In genomic region chr12:95994476-95994875, GRCh38 we compare ENCODE assay signal across 20 cellular contexts. TPM values are rescaled to one million over a fixed set of nuclear protein-coding genes. Genes with fewer than 3 reads are reported as not detected.
DNase-seq lines count a peak whose midpoint lies in the region; ATAC-seq, FAIRE-seq and TF ChIP-seq lines count a peak whose summit lies in the region.
"Had no signal": no experiment of that assay in that cellular context is flagged by ENCODE, and none has a peak within 500 bp of the region (broad histone marks: within the 10 kb centered on the region; RNA-seq: fewer than 3 reads in every experiment).

No MANE protein-coding gene starts in this region.

- no peak overlapping the region for H3K23ac ChIP-seq in mesenchymal stem cell (ENCODE audit: low read length in 2 of 2)

- in situ Hi-C loops in HepG2 (cut with HindIII; ENCODE audit: extremely low pct_ligation_motif_present, low pct_unique_long_range_greater_than_20kb) (loop anchor here (25.0 kb wide), 1 partner anchor 407 kb away; no protein-coding TSS in a partner anchor), GM13977 (cut with MboI; ENCODE audit: low pct_unique_long_range_greater_than_20kb, low sequenced_read_pairs, unreplicated experiment) (no loop called here)

- no peak overlapping the region for H2BK120ac ChIP-seq in mesenchymal stem cell (ENCODE audit: low read depth, low read length)

- DNase-seq in H4 (ENCODE audit: low spot score) (peak; percentile 27), amniotic epithelial cell (ENCODE audit: low read depth) (peak; percentile 12), HepG2 (ENCODE audit: low spot score) (no peak), GM13977 (ENCODE audit: low spot score) (no peak), SK-N-SH (no peak), mesenchymal stem cell (no peak), glomerular visceral epithelial cell (ENCODE audit: extremely low spot score) (no peak)
- DNase-seq: CD4-positive, CD25-positive, alpha-beta regulatory T cell; DMS 273 treated with DMSO at 0.1 percent for 48 hours; EL; HCEC 1CT; HFFc6 had no signal

- ATAC-seq in HepG2 = no peak
- ATAC-seq: A549, K562 had no signal

- TF ChIP-seq EP300 in HepG2 (IDR thresholded peaks at IDR 0.05; ENCODE audit: low read depth in 2 of 2, low read length in 2 of 2) (no peak), HepG2 (CRISPR knock-in tag; IDR thresholded peaks at IDR 0.05; ENCODE audit: borderline replicate concordance) (no peak), SK-N-SH (IDR thresholded peaks at IDR 0.05; ENCODE audit: borderline replicate concordance in 1 of 2, low read depth in 1 of 2, low read length in 1 of 2) (no peak)

- H3K9me3 ChIP-seq in HepG2 (ENCODE audit: low read length) = no peaks in the 10 kb centered on the region
- H3K9me3 ChIP-seq in SK-N-SH = no peaks in the 10 kb centered on the region
- no peaks in the 10 kb centered on the region for H3K9me3 ChIP-seq in mesenchymal stem cell (ENCODE audit: control insufficient read depth, low read length)
- H3K9me3 ChIP-seq: A549 had no signal

- H3K18ac ChIP-seq in mesenchymal stem cell (ENCODE audit: low read depth in 1 of 2, low read length in 2 of 2) = no peak overlapping the region

- no peak overlapping the region for H2BK15ac ChIP-seq in mesenchymal stem cell (ENCODE audit: low read depth, poor library complexity, severe bottlenecking)

- H3K14ac ChIP-seq in mesenchymal stem cell (ENCODE audit: low read length in 2 of 2) = no peak overlapping the region

- H3K4me1 ChIP-seq in HepG2 (ENCODE audit: insufficient read depth, low read length) = peaks cover 54% of the 10 kb centered on the region
- peaks cover 0 to 8% of the 10 kb centered on the region in 2 experiments; a peak in 2 of 4 replicates for H3K4me1 ChIP-seq in SK-N-SH (ENCODE audit: control insufficient read depth in 1 of 2, insufficient read depth in 2 of 2, low read depth in 1 of 2, low read length in 1 of 2)
- H3K4me1 ChIP-seq in mesenchymal stem cell (ENCODE audit: control insufficient read depth, insufficient read depth, low read depth, low read length) = no peaks in the 10 kb centered on the region

- no peak overlapping the region for H3K4ac ChIP-seq in mesenchymal stem cell (ENCODE audit: low read depth in 1 of 2, low read length in 2 of 2)

- no peak overlapping the region for H3K27ac ChIP-seq in HepG2 (ENCODE audit: extremely low read length, insufficient read depth, low read length)
- H3K27ac ChIP-seq in SK-N-SH (ENCODE audit: low read depth in 2 of 2, low read length in 1 of 2) = no peak overlapping the region
- H3K27ac ChIP-seq in mesenchymal stem cell (ENCODE audit: low read length, poor library complexity, severe bottlenecking) = no peak overlapping the region
- H3K27ac ChIP-seq: A549, HL-60 had no signal

- H3K36me3 ChIP-seq in HepG2 (replicated peaks in 1 of 2; ENCODE audit: control insufficient read depth in 1 of 2, insufficient read depth in 2 of 2, low read length in 2 of 2) (no peaks in the 10 kb centered on the region; a peak in 1 of 5 replicates), SK-N-SH (replicated peaks in 1 of 2; ENCODE audit: control insufficient read depth in 1 of 2, insufficient read depth in 2 of 2, low read length in 1 of 2) (no peaks in the 10 kb centered on the region), mesenchymal stem cell (ENCODE audit: control insufficient read depth in 1 of 2, insufficient read depth in 2 of 2, low read depth in 1 of 2, low read length in 2 of 2) (peaks cover 0 to 9% of the 10 kb centered on the region in 2 experiments)

- intact Hi-C loops in HepG2 (cut with micrococcal nuclease; ENCODE audit: unreplicated experiment) = no loop called here

- no peak overlapping the region for H2BK12ac ChIP-seq in mesenchymal stem cell (ENCODE audit: low read length in 2 of 2)

- H3K9me2 ChIP-seq in SK-N-SH = no peaks in the 10 kb centered on the region

- H3K4me2 ChIP-seq in HepG2 (ENCODE audit: low read depth, low read length) (peak overlapping the region; percentile 72; the same call in 1 of the 2 replicates), SK-N-SH (no peak overlapping the region), mesenchymal stem cell (ENCODE audit: low read length, poor library complexity, severe bottlenecking) (no peak overlapping the region)
- H3K4me2 ChIP-seq: A549 had no signal

- TF ChIP-seq CTCF in HepG2 (CRISPR knock-in tag; IDR thresholded peaks at IDR 0.05) (no peak), GM13977 (IDR thresholded peaks at IDR 0.05; ENCODE audit: extremely low read depth, insufficient read depth, missing control alignments) (no peak), SK-N-SH (IDR thresholded peaks at IDR 0.05) (no peak)

- H4K8ac ChIP-seq in mesenchymal stem cell (ENCODE audit: low read length) = no peak overlapping the region

- H4K91ac ChIP-seq in mesenchymal stem cell (ENCODE audit: low read length) = no peak overlapping the region

- WGBS in HepG2 (ENCODE audit: low lambda C conversion rate) = 89% methylated on average over 4 of the region's 5 CpGs
- WGBS in SK-N-SH (ENCODE audit: low lambda C conversion rate) = 73% methylated on average over 5 of the region's 5 CpGs
- WGBS in mesenchymal stem cell = 97% methylated on average over 4 of the region's 5 CpGs

- H3F3A ChIP-seq in SK-N-SH (replicated peaks; ENCODE audit: insufficient read depth) = no peaks in the 10 kb centered on the region

- no peaks in the 10 kb centered on the region for H3K79me1 ChIP-seq in mesenchymal stem cell (replicated peaks; ENCODE audit: low read length, poor library complexity, severe bottlenecking)

- TF ChIP-seq POLR2A in HepG2 (IDR thresholded peaks at IDR 0.05; ENCODE audit: insufficient read depth in 1 of 2, low read depth in 2 of 2, low read length in 2 of 2) = no peak

- H2AK5ac ChIP-seq in mesenchymal stem cell (ENCODE audit: low read length, severe bottlenecking) = no peak overlapping the region

- no peak overlapping the region for H3K9ac ChIP-seq in HepG2 (ENCODE audit: insufficient read depth, low read depth, low read length)
- H3K9ac ChIP-seq in SK-N-SH = no peak overlapping the region
- no peak overlapping the region for H3K9ac ChIP-seq in mesenchymal stem cell (ENCODE audit: low read length)

- no TSS peak for BruUV-seq in HepG2 (replicated peaks; lab: Mats Ljungman, UMichigan)

- TF ChIP-seq RAD21 in HepG2 (CRISPR knock-in tag; IDR thresholded peaks at IDR 0.05) = no peak
- no peak for TF ChIP-seq RAD21 in SK-N-SH (IDR thresholded peaks at IDR 0.05; ENCODE audit: low read length)

- H4K20me1 ChIP-seq in HepG2 (ENCODE audit: insufficient read depth, low read length) = no peaks in the 10 kb centered on the region
- no peaks in the 10 kb centered on the region for H4K20me1 ChIP-seq in SK-N-SH (ENCODE audit: insufficient read depth)

- H3K4me3 ChIP-seq in HepG2 (replicated peaks in 1 of 3; ENCODE audit: insufficient read depth in 1 of 3, low read depth in 2 of 3, low read length in 3 of 3) (no peak overlapping the region; a peak in 1 of 6 replicates), SK-N-SH (ENCODE audit: low read depth in 2 of 2, low read length in 1 of 2) (no peak overlapping the region), mesenchymal stem cell (ENCODE audit: insufficient read depth in 1 of 2, low read depth in 1 of 2, low read length in 2 of 2) (no peak overlapping the region)
- H3K4me3 ChIP-seq: A549, K562 had no signal

- no peak overlapping the region for H2AFZ ChIP-seq in HepG2 (ENCODE audit: low read length)
- H2AFZ ChIP-seq in SK-N-SH (ENCODE audit: low read depth) = no peak overlapping the region
- H2AFZ ChIP-seq in mesenchymal stem cell (ENCODE audit: low read depth, low read length) = no peak overlapping the region

- H3K79me2 ChIP-seq in HepG2 (ENCODE audit: insufficient read depth, low read length) (no peaks in the 10 kb centered on the region), SK-N-SH (ENCODE audit: insufficient read depth) (no peaks in the 10 kb centered on the region)

- POLR2A ChIA-PET in HepG2 (lab: Yijun Ruan, JAX) = interaction anchor here (1.1 to 5.2 kb wide), 5 partner anchors 20 to 51 kb away, joined by 3 to 43 read pairs (median 24); partner anchors contain the start of genes AMDHD1 and CCDC38
- POLR2A ChIA-PET in SK-N-SH (lab: Yijun Ruan, JAX) = no interaction called here

- H3K27me3 ChIP-seq in HepG2 (ENCODE audit: control insufficient read depth in 1 of 2, insufficient read depth in 2 of 2, low read length in 2 of 2) (no peaks in the 10 kb centered on the region), SK-N-SH (ENCODE audit: insufficient read depth) (no peaks in the 10 kb centered on the region), mesenchymal stem cell (ENCODE audit: control insufficient read depth in 1 of 2, insufficient read depth in 1 of 2, low read length in 2 of 2) (peaks cover 0 to 20% of the 10 kb centered on the region in 2 experiments)

- FAIRE-seq in HepG2 (lab: Jason Lieb, UNC) = no peak
- FAIRE-seq: A549, G401.6, GM12891, H1, K562 had no signal

- no peak overlapping the region for H2BK5ac ChIP-seq in mesenchymal stem cell (ENCODE audit: low read depth, low read length, poor library complexity, severe bottlenecking)

- CTCF ChIA-PET in HepG2 (lab: Yijun Ruan, JAX; ENCODE audit: low intra/inter-chr PET ratio, low total read pairs) (no interaction called here), SK-N-SH (lab: Yijun Ruan, JAX) (interaction anchor here (1.0 to 8.6 kb wide), 3 partner anchors 16 to 77 kb away, joined by 3 to 154 read pairs (median 5); no protein-coding TSS in a partner anchor)

RNA-seq across cellular contexts. Expression of gene HAL, which starts 1.7 kb away (rescaled TPM):
- 0.14 and 0.27 TPM in 2 replicates for total RNA-seq in H4 (2014; rRNA removed; shearing (Covaris generic))
- total RNA-seq in HepG2 (2016; rRNA removed; fragmentation: Illumina TruSeq; extraction: Trizol) = 0.56 and 0.89 TPM in 2 replicates
- 0.10 and 0.26 TPM in 2 replicates for total RNA-seq in HepG2 (2016; cell fraction: cytosol; rRNA removed; fragmentation: Illumina TruSeq; extraction: Trizol; ENCODE audit: low read depth)
- total RNA-seq in HepG2 (2016; cell fraction: insoluble cytoplasmic fraction; rRNA removed; fragmentation: Illumina TruSeq; extraction: Trizol) = 0.58 and 1.1 TPM in 2 replicates
- total RNA-seq in HepG2 (2016; cell fraction: membrane; rRNA removed; fragmentation: Illumina TruSeq; extraction: Trizol) = 0.22 and 0.59 TPM in 2 replicates
- 1.8 and 2.1 TPM in 2 replicates for total RNA-seq in HepG2 (2016; cell fraction: nucleus; rRNA removed; fragmentation: Illumina TruSeq; extraction: Trizol)
- polyA plus RNA-seq in HepG2 (2011; rRNA removed) = 37.8 and 63.7 TPM in 2 replicates
- 17.0 and 30.5 TPM in 2 replicates for polyA plus RNA-seq in HepG2 (2011; cell fraction: cytosol; rRNA removed)
- polyA plus RNA-seq in HepG2 (2011; cell fraction: nucleus; rRNA removed) = 159 and 187 TPM in 2 replicates
- 38.1 and 88.4 TPM in 2 replicates for polyA plus RNA-seq in HepG2 (2012)
- 0.11 TPM in 2 replicates for polyA plus RNA-seq in HepG2 (2016; cell fraction: cytosol; fragmentation: Illumina TruSeq; extraction: Trizol; ENCODE audit: low read depth)
- polyA plus RNA-seq in HepG2 (2016; cell fraction: insoluble cytoplasmic fraction; fragmentation: Illumina TruSeq; extraction: Trizol; ENCODE audit: low read depth) = 0.50 and 0.67 TPM in 2 replicates
- 0.20 and 0.25 TPM in 2 replicates for polyA plus RNA-seq in HepG2 (2016; cell fraction: membrane; fragmentation: Illumina TruSeq; extraction: Trizol; ENCODE audit: low read depth)
- 1.8 and 2.3 TPM in 2 replicates for polyA plus RNA-seq in HepG2 (2016; cell fraction: nucleus; fragmentation: Illumina TruSeq; extraction: Trizol; ENCODE audit: insufficient read depth, low read depth)
- 3.5 and 84.7 TPM in 2 replicates for polyA minus RNA-seq in HepG2 (2011; rRNA and poly(A)+ RNA removed; ENCODE audit: low replicate concordance)
- polyA minus RNA-seq in HepG2 (2011; cell fraction: cytosol; rRNA and poly(A)+ RNA removed) = 24.7 and 49.8 TPM in 2 replicates
- polyA minus RNA-seq in HepG2 (2011; cell fraction: nucleus; rRNA and poly(A)+ RNA removed) = 65.0 and 124 TPM in 2 replicates
- polyA plus RNA-seq in SK-N-SH (2012; rRNA removed) = 0.08 and 0.10 TPM in 2 replicates
- polyA plus RNA-seq in SK-N-SH (2012; cell fraction: cytosol; rRNA removed) = 0.01 and 0.05 TPM in 2 replicates
- 0.57 and 0.74 TPM in 2 replicates for polyA plus RNA-seq in SK-N-SH (2012; cell fraction: nucleus; rRNA removed)
- polyA plus RNA-seq in mesenchymal stem cell (2013, experiment 1 of 2) = 0.01 TPM
- polyA plus RNA-seq in mesenchymal stem cell (2013, experiment 2 of 2) = 0.05 TPM
- total RNA-seq: HFFc6 had no signal
- polyA plus RNA-seq: CD4-positive, CD25-positive, alpha-beta regulatory T cell had no signal

RNA-seq across cellular contexts. Expression of gene LTA4H, which starts 40.9 kb away (rescaled TPM):
- 67.7 and 85.7 TPM in 2 replicates for total RNA-seq in H4 (2014; rRNA removed; shearing (Covaris generic))
- 90.4 and 114 TPM in 2 replicates for total RNA-seq in HepG2 (2016; rRNA removed; fragmentation: Illumina TruSeq; extraction: Trizol)
- total RNA-seq in HepG2 (2016; cell fraction: cytosol; rRNA removed; fragmentation: Illumina TruSeq; extraction: Trizol; ENCODE audit: low read depth) = 19.9 and 28.2 TPM in 2 replicates
- 86.9 and 108 TPM in 2 replicates for total RNA-seq in HepG2 (2016; cell fraction: insoluble cytoplasmic fraction; rRNA removed; fragmentation: Illumina TruSeq; extraction: Trizol)
- total RNA-seq in HepG2 (2016; cell fraction: membrane; rRNA removed; fragmentation: Illumina TruSeq; extraction: Trizol) = 66.0 and 81.9 TPM in 2 replicates
- total RNA-seq in HepG2 (2016; cell fraction: nucleus; rRNA removed; fragmentation: Illumina TruSeq; extraction: Trizol) = 54.5 and 55.7 TPM in 2 replicates
- 74.4 and 87.5 TPM in 2 replicates for polyA plus RNA-seq in HepG2 (2011; rRNA removed)
- 50.8 and 73.9 TPM in 2 replicates for polyA plus RNA-seq in HepG2 (2011; cell fraction: cytosol; rRNA removed)
- polyA plus RNA-seq in HepG2 (2011; cell fraction: nucleus; rRNA removed) = 43.0 and 54.3 TPM in 2 replicates
- 111 and 121 TPM in 2 replicates for polyA plus RNA-seq in HepG2 (2012)
- 22.4 and 25.2 TPM in 2 replicates for polyA plus RNA-seq in HepG2 (2016; cell fraction: cytosol; fragmentation: Illumina TruSeq; extraction: Trizol; ENCODE audit: low read depth)
- 97.9 and 98.6 TPM in 2 replicates for polyA plus RNA-seq in HepG2 (2016; cell fraction: insoluble cytoplasmic fraction; fragmentation: Illumina TruSeq; extraction: Trizol; ENCODE audit: low read depth)
- 49.0 and 58.4 TPM in 2 replicates for polyA plus RNA-seq in HepG2 (2016; cell fraction: membrane; fragmentation: Illumina TruSeq; extraction: Trizol; ENCODE audit: low read depth)
- polyA plus RNA-seq in HepG2 (2016; cell fraction: nucleus; fragmentation: Illumina TruSeq; extraction: Trizol; ENCODE audit: insufficient read depth, low read depth) = 57.8 and 60.3 TPM in 2 replicates
- 53.9 and 54.2 TPM in 2 replicates for polyA minus RNA-seq in HepG2 (2011; rRNA and poly(A)+ RNA removed; ENCODE audit: low replicate concordance)
- 45.7 and 50.7 TPM in 2 replicates for polyA minus RNA-seq in HepG2 (2011; cell fraction: cytosol; rRNA and poly(A)+ RNA removed)
- polyA minus RNA-seq in HepG2 (2011; cell fraction: nucleus; rRNA and poly(A)+ RNA removed) = 50.5 and 65.3 TPM in 2 replicates
- polyA plus RNA-seq in SK-N-SH (2012; rRNA removed) = 55.9 and 71.5 TPM in 2 replicates
- polyA plus RNA-seq in SK-N-SH (2012; cell fraction: cytosol; rRNA removed) = 77.7 and 84.1 TPM in 2 replicates
- polyA plus RNA-seq in SK-N-SH (2012; cell fraction: nucleus; rRNA removed) = 48.2 and 103 TPM in 2 replicates
- polyA plus RNA-seq in mesenchymal stem cell (2013, experiment 1 of 2) = 80.6 TPM
- 84.4 TPM for polyA plus RNA-seq in mesenchymal stem cell (2013, experiment 2 of 2)

RNA-seq across cellular contexts. Expression of gene AMDHD1, which starts 51.3 kb away (rescaled TPM):
- total RNA-seq in H4 (2014; rRNA removed; shearing (Covaris generic)) = 0.43 and 1.6 TPM in 2 replicates
- total RNA-seq in HepG2 (2016; rRNA removed; fragmentation: Illumina TruSeq; extraction: Trizol) = 6.2 and 6.5 TPM in 2 replicates
- 0.91 and 1.2 TPM in 2 replicates for total RNA-seq in HepG2 (2016; cell fraction: cytosol; rRNA removed; fragmentation: Illumina TruSeq; extraction: Trizol; ENCODE audit: low read depth)
- total RNA-seq in HepG2 (2016; cell fraction: insoluble cytoplasmic fraction; rRNA removed; fragmentation: Illumina TruSeq; extraction: Trizol) = 6.5 and 6.7 TPM in 2 replicates
- 2.3 and 2.7 TPM in 2 replicates for total RNA-seq in HepG2 (2016; cell fraction: membrane; rRNA removed; fragmentation: Illumina TruSeq; extraction: Trizol)
- total RNA-seq in HepG2 (2016; cell fraction: nucleus; rRNA removed; fragmentation: Illumina TruSeq; extraction: Trizol) = 4.1 and 7.2 TPM in 2 replicates
- polyA plus RNA-seq in HepG2 (2011; rRNA removed) = 29.6 and 31.5 TPM in 2 replicates
- 16.5 and 18.2 TPM in 2 replicates for polyA plus RNA-seq in HepG2 (2011; cell fraction: cytosol; rRNA removed)
- 119 and 127 TPM in 2 replicates for polyA plus RNA-seq in HepG2 (2011; cell fraction: nucleus; rRNA removed)
- 21.2 and 31.4 TPM in 2 replicates for polyA plus RNA-seq in HepG2 (2012)
- polyA plus RNA-seq in HepG2 (2016; cell fraction: cytosol; fragmentation: Illumina TruSeq; extraction: Trizol; ENCODE audit: low read depth) = 0.93 and 1.1 TPM in 2 replicates
- 6.7 and 6.9 TPM in 2 replicates for polyA plus RNA-seq in HepG2 (2016; cell fraction: insoluble cytoplasmic fraction; fragmentation: Illumina TruSeq; extraction: Trizol; ENCODE audit: low read depth)
- 1.9 and 2.6 TPM in 2 replicates for polyA plus RNA-seq in HepG2 (2016; cell fraction: membrane; fragmentation: Illumina TruSeq; extraction: Trizol; ENCODE audit: low read depth)
- polyA plus RNA-seq in HepG2 (2016; cell fraction: nucleus; fragmentation: Illumina TruSeq; extraction: Trizol; ENCODE audit: insufficient read depth, low read depth) = 16.1 and 17.7 TPM in 2 replicates
- polyA minus RNA-seq in HepG2 (2011; rRNA and poly(A)+ RNA removed; ENCODE audit: low replicate concordance) = 1.8 and 25.6 TPM in 2 replicates
- polyA minus RNA-seq in HepG2 (2011; cell fraction: cytosol; rRNA and poly(A)+ RNA removed) = 8.2 and 13.4 TPM in 2 replicates
- polyA minus RNA-seq in HepG2 (2011; cell fraction: nucleus; rRNA and poly(A)+ RNA removed) = 15.7 and 18.8 TPM in 2 replicates
- 0.07 and 0.10 TPM in 2 replicates for polyA plus RNA-seq in SK-N-SH (2012; rRNA removed)
- polyA plus RNA-seq in SK-N-SH (2012; cell fraction: cytosol; rRNA removed) = 0.07 and 0.08 TPM in 2 replicates
- 0.43 and 0.54 TPM in 2 replicates for polyA plus RNA-seq in SK-N-SH (2012; cell fraction: nucleus; rRNA removed)
- polyA plus RNA-seq in mesenchymal stem cell (2013, experiment 1 of 2) = 0.03 TPM
- polyA plus RNA-seq in mesenchymal stem cell (2013, experiment 2 of 2) = 0.05 TPM
- total RNA-seq: H1, K562 had no signal
- polyA plus RNA-seq: K562 had no signal

RNA-seq across cellular contexts. Expression of gene CCDC38, which starts 52.1 kb away (rescaled TPM):
- total RNA-seq in H4 (2014; rRNA removed; shearing (Covaris generic)) = 0.17 TPM in 1 of 2 replicates, not detected in the other
- total RNA-seq in HepG2 (2016; rRNA removed; fragmentation: Illumina TruSeq; extraction: Trizol) = 0.18 and 0.24 TPM in 2 replicates
- 0.10 and 0.18 TPM in 2 replicates for total RNA-seq in HepG2 (2016; cell fraction: cytosol; rRNA removed; fragmentation: Illumina TruSeq; extraction: Trizol; ENCODE audit: low read depth)
- 0.18 and 0.22 TPM in 2 replicates for total RNA-seq in HepG2 (2016; cell fraction: insoluble cytoplasmic fraction; rRNA removed; fragmentation: Illumina TruSeq; extraction: Trizol)
- 0.24 and 0.53 TPM in 2 replicates for total RNA-seq in HepG2 (2016; cell fraction: membrane; rRNA removed; fragmentation: Illumina TruSeq; extraction: Trizol)
- total RNA-seq in HepG2 (2016; cell fraction: nucleus; rRNA removed; fragmentation: Illumina TruSeq; extraction: Trizol) = 0.22 and 0.31 TPM in 2 replicates
- polyA plus RNA-seq in HepG2 (2011; rRNA removed) = 0.30 and 0.32 TPM in 2 replicates
- 0.13 and 0.35 TPM in 2 replicates for polyA plus RNA-seq in HepG2 (2011; cell fraction: cytosol; rRNA removed)
- 0.13 and 0.17 TPM in 2 replicates for polyA plus RNA-seq in HepG2 (2011; cell fraction: nucleus; rRNA removed)
- 0.36 and 0.39 TPM in 2 replicates for polyA plus RNA-seq in HepG2 (2012)
- polyA plus RNA-seq in HepG2 (2016; cell fraction: cytosol; fragmentation: Illumina TruSeq; extraction: Trizol; ENCODE audit: low read depth) = 0.05 and 0.08 TPM in 2 replicates
- polyA plus RNA-seq in HepG2 (2016; cell fraction: insoluble cytoplasmic fraction; fragmentation: Illumina TruSeq; extraction: Trizol; ENCODE audit: low read depth) = 0.29 and 0.36 TPM in 2 replicates
- polyA plus RNA-seq in HepG2 (2016; cell fraction: membrane; fragmentation: Illumina TruSeq; extraction: Trizol; ENCODE audit: low read depth) = 0.17 and 0.19 TPM in 2 replicates
- polyA plus RNA-seq in HepG2 (2016; cell fraction: nucleus; fragmentation: Illumina TruSeq; extraction: Trizol; ENCODE audit: insufficient read depth, low read depth) = 0.35 and 0.41 TPM in 2 replicates
- 0.16 TPM in 1 of 2 replicates, not detected in the other for polyA minus RNA-seq in HepG2 (2011; rRNA and poly(A)+ RNA removed; ENCODE audit: low replicate concordance)
- polyA minus RNA-seq in HepG2 (2011; cell fraction: cytosol; rRNA and poly(A)+ RNA removed) = 0.35 TPM in 1 of 2 replicates, not detected in the other
- polyA minus RNA-seq in HepG2 (2011; cell fraction: nucleus; rRNA and poly(A)+ RNA removed) = 0.26 and 1.1 TPM in 2 replicates
- not detected in 2 replicates for polyA plus RNA-seq in SK-N-SH (2012; rRNA removed)
- polyA plus RNA-seq in SK-N-SH (2012; cell fraction: cytosol; rRNA removed) = 0.03 and 0.06 TPM in 2 replicates
- polyA plus RNA-seq in SK-N-SH (2012; cell fraction: nucleus; rRNA removed) = 0.01 and 0.05 TPM in 2 replicates
- polyA plus RNA-seq in mesenchymal stem cell (2013, experiment 1 of 2) = 0.01 TPM
- 0.01 TPM for polyA plus RNA-seq in mesenchymal stem cell (2013, experiment 2 of 2)
- total RNA-seq: CD4-positive, CD25-positive, alpha-beta regulatory T cell; H1; HFFc6; K562 had no signal
- polyA plus RNA-seq: AG04450; BJ; CD4-positive, CD25-positive, alpha-beta regulatory T cell; H1; K562 had no signal

Comparison
In these comparisons a context has a peak if more than half of its experiments do, and no peak if none do; other contexts are left out.
1. DNase-seq: peak in H4 (single experiment) and amniotic epithelial cell (single experiment); none in HepG2 (single experiment), GM13977 (single experiment), SK-N-SH (single experiment), mesenchymal stem cell (single experiment) and glomerular visceral epithelial cell (single experiment).